ENCODE assay signal across 12 cellular contexts in genomic region chr1:209045326-209046057, GRCh38.
DNase-seq lines count a peak whose midpoint lies in the region; ATAC-seq and TF ChIP-seq lines count a peak whose summit lies in the region.
"Had no signal": no experiment of that assay in that cellular context is flagged by ENCODE, and none has a peak within 500 bp of the region (broad histone marks: within the 10 kb centered on the region; RNA-seq: fewer than 3 reads in every experiment).

No MANE protein-coding gene starts in this region.

- no peaks in the 10 kb centered on the region for H4K20me1 ChIP-seq in GM23248 (ENCODE audit: insufficient read depth)

- H3K27ac ChIP-seq in GM23248 (no peak overlapping the region), vagina (no peak overlapping the region)
- H3K27ac ChIP-seq: HL-60 had no signal

- TF ChIP-seq POLR2A in vagina (IDR thresholded peaks at IDR 0.05) = no peak

- H3K9me2 ChIP-seq in GM23248 (ENCODE audit: insufficient read depth) = no peaks in the 10 kb centered on the region

- in situ Hi-C loops in GM23248 (cut with MboI) = no loop called here

- no peaks in the 10 kb centered on the region for H3K79me2 ChIP-seq in GM23248 (ENCODE audit: insufficient read depth)

- no peak overlapping the region for H3K9ac ChIP-seq in GM23248

- peaks cover 18% of the 10 kb centered on the region for H3K4me1 ChIP-seq in GM23248 (ENCODE audit: insufficient read depth)
- no peaks in the 10 kb centered on the region for H3K4me1 ChIP-seq in vagina

- DNase-seq in GM23248 (peak; percentile 43), NCI-H2196 (lab: John Stamatoyannopoulos, UW; ENCODE audit: unreplicated experiment) (peak; percentile 58), epithelial cell of proximal tubule (ENCODE audit: low read depth) (peak; percentile 31), renal cortical epithelial cell (ENCODE audit: low read depth) (peak; percentile 77), vagina (ENCODE audit: extremely low spot score in 2 of 2) (no peak), nucleus accumbens (lab: John Stamatoyannopoulos, UW) (no peak), medulla oblongata (ENCODE audit: extremely low spot score) (no peak)
- DNase-seq: activated CD8-positive, alpha-beta memory T cell treated with anti-CD3 and anti-CD28 coated beads, Interleukin-2, amount 50 U/mL, for 48 hours; activated naive CD8-positive, alpha-beta T cell treated with anti-CD3 and anti-CD28 coated beads, Interleukin-2, amount 50 U/mL, for 24 hours had no signal

- H3K4me3 ChIP-seq in GM23248 = no peak overlapping the region
- H3K4me3 ChIP-seq in epithelial cell of proximal tubule (ENCODE audit: low read depth, low read length) = no peak overlapping the region
- H3K4me3 ChIP-seq in vagina = no peak overlapping the region
- H3K4me3 ChIP-seq: smooth muscle cell had no signal

- ATAC-seq in HG03354 (IDR thresholded peaks at IDR 0.05; ENCODE audit: poor library complexity, severe bottlenecking, unreplicated experiment) = no peak
- ATAC-seq: activated naive CD8-positive, alpha-beta T cell treated with anti-CD3 and anti-CD28 coated beads, Interleukin-2, amount 50 U/mL, for 24 hours had no signal

- H3K9me3 ChIP-seq in GM23248 (ENCODE audit: low read depth) (no peaks in the 10 kb centered on the region), vagina (no peaks in the 10 kb centered on the region)

- H3K36me3 ChIP-seq in GM23248 (ENCODE audit: low read depth) (no peaks in the 10 kb centered on the region), vagina (no peaks in the 10 kb centered on the region)

- no peaks in the 10 kb centered on the region for H3K27me3 ChIP-seq in GM23248 (replicated peaks; ENCODE audit: insufficient read depth)
- no peaks in the 10 kb centered on the region for H3K27me3 ChIP-seq in vagina

- H3F3A ChIP-seq in GM23248 (ENCODE audit: insufficient read depth) = peaks cover 7% of the 10 kb centered on the region; the same call in 1 of the 2 replicates

- no peak for TF ChIP-seq CTCF in epithelial cell of proximal tubule (conservative IDR thresholded peaks at IDR 0.05; ENCODE audit: low read depth, low read length)
- TF ChIP-seq CTCF in vagina (IDR thresholded peaks at IDR 0.05) = no peak

- 63 to 64% methylated on average over 4 of the region's 4 CpGs for WGBS in GM23248 (ENCODE audit: low coverage in 1 of 2, low lambda C conversion rate in 2 of 2, missing lambda C conversion rate in 2 of 2), 2 experiments

- no peak overlapping the region for H3K4me2 ChIP-seq in GM23248 (ENCODE audit: unreplicated experiment)
- H3K4me2 ChIP-seq: smooth muscle cell had no signal

- intact Hi-C loops in vagina (cut with DNase I) = no loop called here

- H2AFZ ChIP-seq in GM23248 = no peak overlapping the region

Comparison
In these comparisons a context has a peak if more than half of its experiments do, and no peak if none do; other contexts are left out.
1. DNase-seq: peak in GM23248 (single experiment), NCI-H2196 (single experiment), epithelial cell of proximal tubule (single experiment) and renal cortical epithelial cell (single experiment); none in vagina (0 of 2), nucleus accumbens (0 of 56) and medulla oblongata (single experiment).